Comparison of ENCODE assay signal across 1 cellular context in the genomic region with DNA sequence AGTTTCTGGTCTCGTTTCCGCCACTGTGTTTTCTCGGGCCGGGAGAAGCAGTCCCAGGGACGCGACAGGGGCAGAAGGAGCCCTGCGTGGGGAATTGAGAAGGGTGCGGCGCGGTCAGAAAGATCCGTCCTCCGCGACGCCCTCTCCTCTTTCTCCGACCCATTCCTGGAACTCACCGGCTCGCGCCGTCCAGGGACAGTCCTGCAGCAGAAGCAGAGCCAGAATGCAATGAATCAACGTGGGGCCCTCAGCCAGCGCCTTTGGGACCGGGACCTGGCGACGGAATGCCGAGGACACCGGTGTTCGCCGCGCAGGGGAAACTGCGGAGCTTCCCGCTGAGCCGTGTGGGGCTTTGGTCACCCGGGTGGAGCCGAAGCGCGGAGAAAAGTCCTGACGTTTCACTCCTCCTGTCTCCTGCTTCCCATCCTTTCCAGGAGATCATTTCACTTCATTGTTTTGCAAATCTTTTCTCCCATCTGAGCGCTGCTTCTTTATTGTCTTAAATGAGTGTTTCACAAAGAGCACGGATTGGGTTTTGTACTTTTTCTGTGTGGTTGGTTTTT.
TF ChIP-seq lines count a peak whose summit lies in the region.

No MANE protein-coding gene starts in this region.

TF ChIP-seq in WTC11, 78 proteins besides CTCF, POLR2A, EP300 and RAD21 (continued from another document):
- TF ChIP-seq NR2C2 (CRISPR knock-in tag; IDR thresholded peaks at IDR 0.05) (no peak), NFE2L1 (CRISPR knock-in tag; IDR thresholded peaks at IDR 0.05) (no peak), GRHL2 (CRISPR knock-in tag; IDR thresholded peaks at IDR 0.05; ENCODE audit: insufficient replicate concordance, severe bottlenecking) (no peak), CREM (CRISPR knock-in tag; IDR thresholded peaks at IDR 0.05) (no peak), MLX (CRISPR knock-in tag; IDR thresholded peaks at IDR 0.05) (no peak), FOXP1 (CRISPR knock-in tag; IDR thresholded peaks at IDR 0.05; ENCODE audit: borderline replicate concordance) (no peak), ZNF396 (CRISPR knock-in tag; IDR thresholded peaks at IDR 0.05; ENCODE audit: borderline replicate concordance) (no peak), NFYB (CRISPR knock-in tag; conservative IDR thresholded peaks at IDR 0.05; ENCODE audit: low read depth) (no peak), ATF6 (CRISPR knock-in tag; IDR thresholded peaks at IDR 0.05) (no peak), CDX4 (CRISPR knock-in tag; IDR thresholded peaks at IDR 0.05; ENCODE audit: borderline replicate concordance) (no peak), JAZF1 (CRISPR knock-in tag; IDR thresholded peaks at IDR 0.05) (no peak)
- TF ChIP-seq, protein P1, sequence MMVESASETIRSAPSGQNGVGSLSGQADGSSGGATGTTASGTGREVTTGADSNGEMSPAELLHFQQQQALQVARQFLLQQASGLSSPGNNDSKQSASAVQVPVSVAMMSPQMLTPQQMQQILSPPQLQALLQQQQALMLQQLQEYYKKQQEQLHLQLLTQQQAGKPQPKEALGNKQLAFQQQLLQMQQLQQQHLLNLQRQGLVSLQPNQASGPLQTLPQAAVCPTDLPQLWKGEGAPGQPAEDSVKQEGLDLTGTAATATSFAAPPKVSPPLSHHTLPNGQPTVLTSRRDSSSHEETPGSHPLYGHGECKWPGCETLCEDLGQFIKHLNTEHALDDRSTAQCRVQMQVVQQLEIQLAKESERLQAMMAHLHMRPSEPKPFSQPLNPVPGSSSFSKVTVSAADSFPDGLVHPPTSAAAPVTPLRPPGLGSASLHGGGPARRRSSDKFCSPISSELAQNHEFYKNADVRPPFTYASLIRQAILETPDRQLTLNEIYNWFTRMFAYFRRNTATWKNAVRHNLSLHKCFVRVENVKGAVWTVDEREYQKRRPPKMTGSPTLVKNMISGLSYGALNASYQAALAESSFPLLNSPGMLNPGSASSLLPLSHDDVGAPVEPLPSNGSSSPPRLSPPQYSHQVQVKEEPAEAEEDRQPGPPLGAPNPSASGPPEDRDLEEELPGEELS (CRISPR knock-in tag; IDR thresholded peaks at IDR 0.05), result no peak
- TF ChIP-seq, protein P2, sequence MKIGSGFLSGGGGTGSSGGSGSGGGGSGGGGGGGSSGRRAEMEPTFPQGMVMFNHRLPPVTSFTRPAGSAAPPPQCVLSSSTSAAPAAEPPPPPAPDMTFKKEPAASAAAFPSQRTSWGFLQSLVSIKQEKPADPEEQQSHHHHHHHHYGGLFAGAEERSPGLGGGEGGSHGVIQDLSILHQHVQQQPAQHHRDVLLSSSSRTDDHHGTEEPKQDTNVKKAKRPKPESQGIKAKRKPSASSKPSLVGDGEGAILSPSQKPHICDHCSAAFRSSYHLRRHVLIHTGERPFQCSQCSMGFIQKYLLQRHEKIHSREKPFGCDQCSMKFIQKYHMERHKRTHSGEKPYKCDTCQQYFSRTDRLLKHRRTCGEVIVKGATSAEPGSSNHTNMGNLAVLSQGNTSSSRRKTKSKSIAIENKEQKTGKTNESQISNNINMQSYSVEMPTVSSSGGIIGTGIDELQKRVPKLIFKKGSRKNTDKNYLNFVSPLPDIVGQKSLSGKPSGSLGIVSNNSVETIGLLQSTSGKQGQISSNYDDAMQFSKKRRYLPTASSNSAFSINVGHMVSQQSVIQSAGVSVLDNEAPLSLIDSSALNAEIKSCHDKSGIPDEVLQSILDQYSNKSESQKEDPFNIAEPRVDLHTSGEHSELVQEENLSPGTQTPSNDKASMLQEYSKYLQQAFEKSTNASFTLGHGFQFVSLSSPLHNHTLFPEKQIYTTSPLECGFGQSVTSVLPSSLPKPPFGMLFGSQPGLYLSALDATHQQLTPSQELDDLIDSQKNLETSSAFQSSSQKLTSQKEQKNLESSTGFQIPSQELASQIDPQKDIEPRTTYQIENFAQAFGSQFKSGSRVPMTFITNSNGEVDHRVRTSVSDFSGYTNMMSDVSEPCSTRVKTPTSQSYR (CRISPR knock-in tag; IDR thresholded peaks at IDR 0.05), result no peak
- TF ChIP-seq, protein P3, sequence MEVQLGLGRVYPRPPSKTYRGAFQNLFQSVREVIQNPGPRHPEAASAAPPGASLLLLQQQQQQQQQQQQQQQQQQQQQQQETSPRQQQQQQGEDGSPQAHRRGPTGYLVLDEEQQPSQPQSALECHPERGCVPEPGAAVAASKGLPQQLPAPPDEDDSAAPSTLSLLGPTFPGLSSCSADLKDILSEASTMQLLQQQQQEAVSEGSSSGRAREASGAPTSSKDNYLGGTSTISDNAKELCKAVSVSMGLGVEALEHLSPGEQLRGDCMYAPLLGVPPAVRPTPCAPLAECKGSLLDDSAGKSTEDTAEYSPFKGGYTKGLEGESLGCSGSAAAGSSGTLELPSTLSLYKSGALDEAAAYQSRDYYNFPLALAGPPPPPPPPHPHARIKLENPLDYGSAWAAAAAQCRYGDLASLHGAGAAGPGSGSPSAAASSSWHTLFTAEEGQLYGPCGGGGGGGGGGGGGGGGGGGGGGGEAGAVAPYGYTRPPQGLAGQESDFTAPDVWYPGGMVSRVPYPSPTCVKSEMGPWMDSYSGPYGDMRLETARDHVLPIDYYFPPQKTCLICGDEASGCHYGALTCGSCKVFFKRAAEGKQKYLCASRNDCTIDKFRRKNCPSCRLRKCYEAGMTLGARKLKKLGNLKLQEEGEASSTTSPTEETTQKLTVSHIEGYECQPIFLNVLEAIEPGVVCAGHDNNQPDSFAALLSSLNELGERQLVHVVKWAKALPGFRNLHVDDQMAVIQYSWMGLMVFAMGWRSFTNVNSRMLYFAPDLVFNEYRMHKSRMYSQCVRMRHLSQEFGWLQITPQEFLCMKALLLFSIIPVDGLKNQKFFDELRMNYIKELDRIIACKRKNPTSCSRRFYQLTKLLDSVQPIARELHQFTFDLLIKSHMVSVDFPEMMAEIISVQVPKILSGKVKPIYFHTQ (CRISPR knock-in tag; IDR thresholded peaks at IDR 0.05), result no peak
